Comparison of ENCODE assay signal across 9 cellular contexts in genomic region chr1:27601771-27602509, GRCh38. TPM values are rescaled to one million over a fixed set of nuclear protein-coding genes. Genes with fewer than 3 reads are reported as not detected.
DNase-seq lines count a peak whose midpoint lies in the region; ATAC-seq and TF ChIP-seq lines count a peak whose summit lies in the region.
"Had no signal": no experiment of that assay in that cellular context is flagged by ENCODE, and none has a peak within 500 bp of the region (broad histone marks: within the 10 kb centered on the region; RNA-seq: fewer than 3 reads in every experiment).

No MANE protein-coding gene starts in this region.

- no peak for DNase-seq in activated naive CD4-positive, alpha-beta T cell treated with anti-CD3 and anti-CD28 coated beads, Interleukin-2, amount 10 ng/mL, durations not matched to agents 7 days and 5 days
- no peak for DNase-seq in activated naive CD4-positive, alpha-beta T cell (lab: John Stamatoyannopoulos, UW)
- DNase-seq in cardiac muscle cell (ENCODE audit: low read depth in 1 of 2, low spot score in 1 of 2) (peak in 1 of 2 donors; percentile 35), progenitor cell of endocrine pancreas (ENCODE audit: low spot score, unreplicated experiment) (no peak), NK-92 (lab: John Stamatoyannopoulos, UW; ENCODE audit: unreplicated experiment) (no peak)

- H3K27ac ChIP-seq in cardiac muscle cell = peak overlapping the region; percentile 90
- H3K27ac ChIP-seq: neutrophil had no signal

- H3K27ac Mint-ChIP-seq in activated naive CD4-positive, alpha-beta T cell treated with anti-CD3 and anti-CD28 coated beads, Interleukin-2, amount 10 ng/mL, durations not matched to agents 7 days and 5 days = no peak overlapping the region
- H3K27ac Mint-ChIP-seq in activated T-helper 17 cell treated with anti-CD3 and anti-CD28 coated beads, Interleukin-2, amount 50 U/mL, for 72 hours = peak overlapping the region; percentile 69
- peak overlapping the region; percentile 93 for H3K27ac Mint-ChIP-seq in progenitor cell of endocrine pancreas

- peaks cover 52% of the 10 kb centered on the region for H3K4me1 ChIP-seq in cardiac muscle cell (ENCODE audit: low read depth)

- peaks cover 66% of the 10 kb centered on the region for H3K4me1 Mint-ChIP-seq in activated naive CD4-positive, alpha-beta T cell treated with anti-CD3 and anti-CD28 coated beads, Interleukin-2, amount 10 ng/mL, durations not matched to agents 7 days and 5 days
- peaks cover 34% of the 10 kb centered on the region for H3K4me1 Mint-ChIP-seq in activated T-helper 17 cell treated with anti-CD3 and anti-CD28 coated beads, Interleukin-2, amount 50 U/mL, for 72 hours
- H3K4me1 Mint-ChIP-seq in progenitor cell of endocrine pancreas (ENCODE audit: low read depth) = peaks cover 45% of the 10 kb centered on the region

- H3K36me3 Mint-ChIP-seq in activated naive CD4-positive, alpha-beta T cell treated with anti-CD3 and anti-CD28 coated beads, Interleukin-2, amount 10 ng/mL, durations not matched to agents 7 days and 5 days = peaks cover 1% of the 10 kb centered on the region
- H3K36me3 Mint-ChIP-seq in activated T-helper 17 cell treated with anti-CD3 and anti-CD28 coated beads, Interleukin-2, amount 50 U/mL, for 72 hours (ENCODE audit: low read depth) = no peaks in the 10 kb centered on the region
- no peaks in the 10 kb centered on the region for H3K36me3 Mint-ChIP-seq in progenitor cell of endocrine pancreas (ENCODE audit: insufficient read depth)

- TF ChIP-seq CTCF in cardiac muscle cell (IDR thresholded peaks at IDR 0.05; ENCODE audit: low read depth, low read length) (no peak), progenitor cell of endocrine pancreas (IDR thresholded peaks at IDR 0.05; ENCODE audit: unreplicated experiment) (no peak)

- ATAC-seq in activated T-helper 17 cell treated with anti-CD3 and anti-CD28 coated beads, Interleukin-2, amount 50 U/mL, for 72 hours (replicated peaks) = no peak
- ATAC-seq in HG02623 (IDR thresholded peaks at IDR 0.05; ENCODE audit: unreplicated experiment) (no peak), HG03469 (IDR thresholded peaks at IDR 0.05; ENCODE audit: unreplicated experiment) (no peak)

- H3K27me3 ChIP-seq in cardiac muscle cell = no peaks in the 10 kb centered on the region

- H3K9me3 ChIP-seq in cardiac muscle cell (ENCODE audit: low read depth) = no peaks in the 10 kb centered on the region
- H3K9me3 ChIP-seq: neutrophil had no signal

- H3K4me3 ChIP-seq in cardiac muscle cell = peak overlapping the region; percentile 96

- peaks cover 21% of the 10 kb centered on the region for H3K27me3 Mint-ChIP-seq in activated naive CD4-positive, alpha-beta T cell treated with anti-CD3 and anti-CD28 coated beads, Interleukin-2, amount 10 ng/mL, durations not matched to agents 7 days and 5 days
- no peaks in the 10 kb centered on the region for H3K27me3 Mint-ChIP-seq in activated T-helper 17 cell treated with anti-CD3 and anti-CD28 coated beads, Interleukin-2, amount 50 U/mL, for 72 hours
- peaks cover 6% of the 10 kb centered on the region for H3K27me3 Mint-ChIP-seq in progenitor cell of endocrine pancreas

- H3K36me3 ChIP-seq in cardiac muscle cell = no peaks in the 10 kb centered on the region
- H3K36me3 ChIP-seq: neutrophil had no signal

- CTCF ChIA-PET in activated naive CD4-positive, alpha-beta T cell treated with anti-CD3 and anti-CD28 coated beads, Interleukin-2, amount 10 ng/mL, durations not matched to agents 7 days and 5 days (lab: Charles Lee) = interaction anchor here (1.5 to 4.4 kb wide), 4 partner anchors 33 to 77 kb away, joined by 7 to 33 read pairs (median 24); no protein-coding TSS in a partner anchor

- peak overlapping the region; percentile 77 for H3K4me3 Mint-ChIP-seq in activated naive CD4-positive, alpha-beta T cell treated with anti-CD3 and anti-CD28 coated beads, Interleukin-2, amount 10 ng/mL, durations not matched to agents 7 days and 5 days
- peak overlapping the region; percentile 83 for H3K4me3 Mint-ChIP-seq in activated T-helper 17 cell treated with anti-CD3 and anti-CD28 coated beads, Interleukin-2, amount 50 U/mL, for 72 hours
- H3K4me3 Mint-ChIP-seq in progenitor cell of endocrine pancreas (ENCODE audit: low read depth) = peak overlapping the region; percentile 85

- H3K9me3 Mint-ChIP-seq in activated naive CD4-positive, alpha-beta T cell treated with anti-CD3 and anti-CD28 coated beads, Interleukin-2, amount 10 ng/mL, durations not matched to agents 7 days and 5 days = no peaks in the 10 kb centered on the region
- H3K9me3 Mint-ChIP-seq in activated T-helper 17 cell treated with anti-CD3 and anti-CD28 coated beads, Interleukin-2, amount 50 U/mL, for 72 hours = no peaks in the 10 kb centered on the region
- no peaks in the 10 kb centered on the region for H3K9me3 Mint-ChIP-seq in progenitor cell of endocrine pancreas (ENCODE audit: low read depth)

RNA-seq across cellular contexts. Expression of gene AHDC1, which starts 2.0 kb away (rescaled TPM):
- total RNA-seq in activated T-helper 17 cell treated with anti-CD3 and anti-CD28 coated beads, Interleukin-2, amount 50 U/mL, for 72 hours = 10 to 100 TPM; 13.3 to 22.3 TPM
- total RNA-seq in cardiac muscle cell (31.0 and 58.1 TPM in 2 replicates), progenitor cell of endocrine pancreas (53.3 and 56.3 TPM in 2 replicates)
- 16.3 and 21.1 TPM in 2 replicates for polyA plus RNA-seq in cardiac muscle cell

RNA-seq across cellular contexts. Expression of gene FGR, which starts 33.0 kb away (rescaled TPM):
- total RNA-seq in activated T-helper 17 cell treated with anti-CD3 and anti-CD28 coated beads, Interleukin-2, amount 50 U/mL, for 72 hours = 1 to 10 TPM in 1 of 2 donors, not detected in 1; 1.2 TPM
- total RNA-seq in cardiac muscle cell (not detected in 2 replicates), progenitor cell of endocrine pancreas (not detected in 2 replicates)
- polyA plus RNA-seq in cardiac muscle cell = 0.14 and 0.18 TPM in 2 replicates
